Comparison of ENCODE assay signal across 2 cellular contexts in genomic region chr7:52189153-52189778, GRCh38.
A peak's percentile ranks its signal among the peaks of the same experiment; 100 is the strongest.
TF ChIP-seq lines count a peak whose summit lies in the region.

No MANE protein-coding gene starts in this region.

TF ChIP-seq in HepG2, 621 proteins besides CTCF, POLR2A, EP300 and RAD21:
- no peak for TF ChIP-seq ZBTB37 (CRISPR knock-in tag; IDR thresholded peaks at IDR 0.05)
- TF ChIP-seq HNRNPK (IDR thresholded peaks at IDR 0.05; ENCODE audit: low read depth, low read length, poor library complexity, severe bottlenecking): peak; percentile 93
- TF ChIP-seq PCBP2 (optimal IDR thresholded peaks at IDR 0.05; ENCODE audit: low read depth, low read length, poor library complexity, severe bottlenecking): peak; percentile 28
- TF ChIP-seq MIXL1 (CRISPR knock-in tag; IDR thresholded peaks at IDR 0.05): no peak
- 0 out of 2 replicates have a peak, but pooled peaks have one; percentile 80 for TF ChIP-seq PCBP1 (IDR thresholded peaks at IDR 0.05; ENCODE audit: borderline replicate concordance, low read depth, low read length)

TF ChIP-seq in H1, 55 proteins besides CTCF, POLR2A, EP300 and RAD21:
- TF ChIP-seq CTBP2 (IDR thresholded peaks at IDR 0.05; ENCODE audit: borderline replicate concordance, insufficient read depth, insufficient read length, low read length): no peak
- no peak for TF ChIP-seq FOSL1 (IDR thresholded peaks at IDR 0.05; ENCODE audit: insufficient read depth, low read depth, low read length)
- no peak for TF ChIP-seq BACH1 (IDR thresholded peaks at IDR 0.05; ENCODE audit: low read length)
- TF ChIP-seq POU5F1 (IDR thresholded peaks at IDR 0.05; ENCODE audit: low read depth, low read length): no peak
- no peak for TF ChIP-seq SAP30 (IDR thresholded peaks at IDR 0.05; ENCODE audit: insufficient read depth, insufficient replicate concordance, low read length)
- no peak for TF ChIP-seq JUND (IDR thresholded peaks at IDR 0.05; ENCODE audit: low read length)
- no peak for TF ChIP-seq POLR2AphosphoS5 (IDR thresholded peaks at IDR 0.05; ENCODE audit: low read depth, low read length)
- no peak for TF ChIP-seq SP2 (IDR thresholded peaks at IDR 0.05; ENCODE audit: low read length)
- TF ChIP-seq EGR1 (IDR thresholded peaks at IDR 0.05; ENCODE audit: borderline replicate concordance, low read depth, low read length): no peak
- TF ChIP-seq SIX5 (IDR thresholded peaks at IDR 0.05; ENCODE audit: low read depth, low read length): no peak
- no peak for TF ChIP-seq E2F6 (IDR thresholded peaks at IDR 0.05)
- TF ChIP-seq MAFK (IDR thresholded peaks at IDR 0.05; ENCODE audit: low read depth, low read length): no peak
- TF ChIP-seq GTF2F1 (IDR thresholded peaks at IDR 0.05; ENCODE audit: borderline replicate concordance, low read depth, low read length): no peak
- TF ChIP-seq EZH2 (IDR thresholded peaks at IDR 0.05; ENCODE audit: low read depth, low read length, severe bottlenecking): no peak
- TF ChIP-seq TAF7 (optimal IDR thresholded peaks at IDR 0.05; ENCODE audit: borderline replicate concordance, low read depth, low read length): no peak
- no peak for TF ChIP-seq CHD7 (IDR thresholded peaks at IDR 0.05; ENCODE audit: insufficient replicate concordance, low read length)
- no peak for TF ChIP-seq BCL11A (IDR thresholded peaks at IDR 0.05; ENCODE audit: low read depth in 2 of 2, low read length in 2 of 2)
- no peak for TF ChIP-seq SP1 (IDR thresholded peaks at IDR 0.05; ENCODE audit: low read depth, low read length)
